Comparison of ENCODE assay signal across 10 cellular contexts in the genomic region with DNA sequence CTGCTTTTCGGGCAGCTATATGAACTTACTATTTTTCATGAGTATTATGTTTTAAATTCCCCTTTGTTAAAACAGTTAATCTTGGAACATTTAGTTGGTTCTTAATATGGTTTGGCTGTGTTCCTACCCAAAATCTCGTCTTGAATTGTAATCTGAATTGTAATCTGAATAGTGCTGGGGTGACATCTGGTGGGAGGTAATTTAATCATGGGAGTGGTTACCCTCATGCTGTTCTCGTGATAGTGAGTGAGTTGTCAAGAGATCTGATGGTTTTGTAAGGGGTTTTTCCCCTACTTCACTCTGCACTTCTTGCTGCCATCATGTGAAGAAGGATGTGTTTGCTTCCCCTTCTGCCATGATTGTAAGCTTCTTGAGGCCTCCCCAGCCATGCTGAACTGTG.
"Had no signal": no experiment of that assay in that cellular context is flagged by ENCODE, and none has a peak within 500 bp of the region (broad histone marks: within the 10 kb centered on the region; RNA-seq: fewer than 3 reads in every experiment).

No MANE protein-coding gene starts in this region.

- H3K27me3 ChIP-seq: right lobe of liver had no signal

- H3K36me3 ChIP-seq: lower lobe of right lung, right lobe of liver had no signal

- H3K9me3 ChIP-seq: lower lobe of right lung, right lobe of liver had no signal

- H3K4me3 ChIP-seq: lower lobe of right lung, right lobe of liver, smooth muscle cell had no signal

- H3K27ac ChIP-seq: lower lobe of right lung, right lobe of liver had no signal

- H3K4me2 ChIP-seq: smooth muscle cell had no signal

- DNase-seq: activated CD4-positive, alpha-beta memory T cell treated with anti-CD3 and anti-CD28 coated beads, Interleukin-2, amount 10 ng/mL, durations not matched to agents 7 days and 5 days; activated CD4-positive, alpha-beta T cell treated with anti-CD3 and anti-CD28 coated beads for 4 hours; activated naive CD4-positive, alpha-beta T cell treated with anti-CD3 and anti-CD28 coated beads, Interleukin-2, amount 50 U/mL, for 16 hours; activated T-cell treated with anti-CD3 and anti-CD28 coated beads, Interleukin-2, amount 50 U/mL, for 24 hours; left colon; lower lobe of right lung; right lobe of liver; stimulated activated naive CD8-positive, alpha-beta T cell treated with anti-CD3 and anti-CD28 coated beads, Interleukin-15, Interleukin-2, amounts not matched to agents 100 U/mL and 50 U/mL, for 24 hours; trophoblast cell had no signal
